ENCODE assay signal across 11 cellular contexts in the genomic region with DNA sequence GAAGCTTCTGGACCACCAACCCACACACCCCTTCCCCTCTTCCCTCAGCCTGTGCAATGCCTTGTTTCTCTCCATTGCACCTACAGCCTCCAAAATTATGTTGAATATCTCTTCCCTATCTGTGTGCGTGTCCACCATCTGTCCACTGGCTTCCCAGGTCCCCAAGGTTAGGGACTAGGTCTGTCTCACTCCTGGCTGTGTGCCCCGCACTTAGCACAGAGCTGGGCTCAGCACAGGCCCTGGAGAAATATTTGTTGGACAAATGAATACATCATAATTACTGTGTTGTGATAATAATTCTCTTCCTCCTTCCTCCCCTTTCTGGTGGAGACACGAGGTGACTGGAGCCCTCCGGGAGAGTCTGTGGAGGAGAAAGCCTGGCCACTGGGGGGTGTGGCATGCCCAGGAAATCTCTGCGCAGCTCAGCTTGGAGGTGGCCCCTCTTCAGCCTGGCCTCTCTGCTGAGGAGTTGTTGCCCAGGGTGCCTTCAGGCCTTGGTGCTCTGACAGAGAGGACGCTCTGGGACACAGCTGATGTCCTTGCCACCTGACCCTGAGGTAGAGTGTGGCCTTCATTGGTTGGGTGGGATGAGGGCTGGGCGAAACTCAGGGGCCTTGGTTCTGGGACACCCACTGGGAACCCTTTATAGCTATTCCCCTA. TPM values are rescaled to one million over a fixed set of nuclear protein-coding genes. Genes with fewer than 3 reads are reported as not detected.
DNase-seq lines count a peak whose midpoint lies in the region; ATAC-seq and TF ChIP-seq lines count a peak whose summit lies in the region.
"Had no signal": no experiment of that assay in that cellular context is flagged by ENCODE, and none has a peak within 500 bp of the region (broad histone marks: within the 10 kb centered on the region; RNA-seq: fewer than 3 reads in every experiment).

No MANE protein-coding gene starts in this region.

- H3K27ac Mint-ChIP-seq in Caco-2 (ENCODE audit: unreplicated experiment): no peak overlapping the region
- H3K27ac Mint-ChIP-seq: activated naive CD4-positive, alpha-beta T cell treated with anti-CD3 and anti-CD28 coated beads, Interleukin-2, amount 10 ng/mL, durations not matched to agents 7 days and 5 days; memory B cell had no signal

- H3K4me1 ChIP-seq in Caco-2 (peaks cover 17% of the 10 kb centered on the region), upper lobe of right lung (peaks cover 15% of the 10 kb centered on the region)

- DNase-seq in Caco-2 (peak in 1 of 2 experiments; percentile 70), RPMI7951 (ENCODE audit: low read depth) (peak; percentile 21), fibroblast of the aortic adventitia (ENCODE audit: low read depth) (peak; percentile 45), occipital lobe (lab: John Stamatoyannopoulos, UW) (peak; percentile 25), upper lobe of right lung (no peak)
- DNase-seq in activated CD4-positive, CD25-positive, alpha-beta regulatory T cell treated with anti-CD3 and anti-CD28 coated beads, Interleukin-2, amount 50 U/mL, for 72 hours: no peak
- DNase-seq: activated naive CD4-positive, alpha-beta T cell treated with anti-CD3 and anti-CD28 coated beads, Interleukin-2, amount 10 ng/mL, durations not matched to agents 7 days and 5 days; stimulated activated naive CD4-positive, alpha-beta T cell had no signal

- H3K4me1 Mint-ChIP-seq in Caco-2 (ENCODE audit: low read depth, unreplicated experiment): peaks cover 18% of the 10 kb centered on the region

- H3K9me3 Mint-ChIP-seq in Caco-2 (ENCODE audit: unreplicated experiment): no peaks in the 10 kb centered on the region
- H3K9me3 Mint-ChIP-seq: activated naive CD4-positive, alpha-beta T cell treated with anti-CD3 and anti-CD28 coated beads, Interleukin-2, amount 10 ng/mL, durations not matched to agents 7 days and 5 days; memory B cell had no signal

- H3K27me3 ChIP-seq in Caco-2 (replicated peaks; ENCODE audit: control insufficient read depth, insufficient read depth, low read length) (no peaks in the 10 kb centered on the region), upper lobe of right lung (no peaks in the 10 kb centered on the region)

- H3K36me3 Mint-ChIP-seq in Caco-2 (ENCODE audit: insufficient read depth, unreplicated experiment): peaks cover 6% of the 10 kb centered on the region
- H3K36me3 Mint-ChIP-seq: memory B cell had no signal

- ATAC-seq in upper lobe of right lung: no peak
- no peak for ATAC-seq in HG02970 (IDR thresholded peaks at IDR 0.05; ENCODE audit: low FRiP score, unreplicated experiment)
- ATAC-seq in GM21529 (IDR thresholded peaks at IDR 0.05; ENCODE audit: unreplicated experiment): no peak

- H3K4me3 ChIP-seq in Caco-2 (ENCODE audit: low read depth, low read length) (no peak overlapping the region), fibroblast of the aortic adventitia (ENCODE audit: low read depth, low read length) (no peak overlapping the region), upper lobe of right lung (no peak overlapping the region)

- H3K36me3 ChIP-seq in Caco-2 (ENCODE audit: control insufficient read depth, insufficient read depth, low read length): no peaks in the 10 kb centered on the region; the same call in 1 of the 2 replicates
- peaks cover 1% of the 10 kb centered on the region for H3K36me3 ChIP-seq in upper lobe of right lung

- CTCF ChIA-PET in Caco-2 (lab: Charles Lee): interaction anchor here (0.5 to 7.5 kb wide), 7 partner anchors 168 to 434 kb away, joined by 3 to 111 read pairs (median 4); no protein-coding TSS in a partner anchor

- H3K27me3 Mint-ChIP-seq in Caco-2 (ENCODE audit: insufficient read depth, unreplicated experiment): no peaks in the 10 kb centered on the region

- H3K27ac ChIP-seq in upper lobe of right lung: no peak overlapping the region

- BruUV-seq in Caco-2 (replicated peaks; lab: Mats Ljungman, UMichigan): no TSS peak

- H3K9me3 ChIP-seq in Caco-2 (no peaks in the 10 kb centered on the region), upper lobe of right lung (no peaks in the 10 kb centered on the region)

- POLR2A ChIA-PET in Caco-2 (lab: Charles Lee): no interaction called here

- no peak overlapping the region for H3K4me3 Mint-ChIP-seq in Caco-2 (ENCODE audit: unreplicated experiment)
- H3K4me3 Mint-ChIP-seq: activated naive CD4-positive, alpha-beta T cell treated with anti-CD3 and anti-CD28 coated beads, Interleukin-2, amount 10 ng/mL, durations not matched to agents 7 days and 5 days; memory B cell had no signal

- TF ChIP-seq CTCF in Caco-2 (IDR thresholded peaks at IDR 0.05; ENCODE audit: insufficient read depth in 1 of 2, low read depth in 1 of 2, low read length in 1 of 2, severe bottlenecking in 1 of 2, unreplicated experiment in 1 of 2) (peak; percentile 31 to 56), fibroblast of the aortic adventitia (IDR thresholded peaks at IDR 0.05; ENCODE audit: insufficient read depth, low read length) (peak; percentile 41), upper lobe of right lung (IDR thresholded peaks at IDR 0.05) (no peak)

- intact Hi-C loops in Caco-2 (cut with micrococcal nuclease; ENCODE audit: unreplicated experiment): loop anchor here (1.0 to 5.0 kb wide), 2 partner anchors 95 to 375 kb away; no protein-coding TSS in a partner anchor
- intact Hi-C loops in upper lobe of right lung (cut with DNase I): loop anchor here (10.0 kb wide), 1 partner anchor 293 kb away; no protein-coding TSS in a partner anchor

RNA-seq across cellular contexts. Expression of gene BRD7, which starts 3.3 kb away (rescaled TPM):
- total RNA-seq in Caco-2 (2022) (147 and 170 TPM in 2 replicates), fibroblast of the aortic adventitia (ENCODE audit: low replicate concordance) (34.0 and 49.7 TPM in 2 replicates), occipital lobe (32.4 TPM), upper lobe of right lung (62.9 TPM)
- total RNA-seq in RPMI7951 (2014; rRNA removed; shearing (Covaris generic)): 45.1 and 64.5 TPM in 2 replicates

Comparison
In these comparisons a context has a peak if more than half of its experiments do, and no peak if none do; other contexts are left out.
1. DNase-seq: peak in RPMI7951 (single experiment), fibroblast of the aortic adventitia (single experiment) and occipital lobe (single experiment); none in upper lobe of right lung (single experiment) and activated CD4-positive, CD25-positive, alpha-beta regulatory T cell treated with anti-CD3 and anti-CD28 coated beads, Interleukin-2, amount 50 U/mL, for 72 hours (single experiment).